In the genomic region with DNA sequence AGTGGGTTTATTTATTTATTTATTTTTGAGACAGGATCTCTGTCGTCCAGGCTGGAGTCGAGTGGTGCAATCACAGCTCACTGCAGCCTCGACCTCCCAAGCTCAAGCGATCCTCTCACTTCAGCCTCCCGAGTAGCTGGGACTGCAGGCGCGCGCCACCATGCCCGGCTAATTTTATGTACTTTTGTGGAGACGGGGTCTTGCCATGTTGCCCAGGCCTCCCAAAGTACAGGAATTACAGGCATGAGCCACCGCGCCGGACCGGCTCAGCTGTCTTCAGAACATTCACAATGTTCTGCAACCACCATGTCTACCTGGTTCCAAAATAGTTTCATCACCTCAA, we compare ENCODE assay signal across 8 cellular contexts. TPM values are rescaled to one million over a fixed set of nuclear protein-coding genes. Genes with fewer than 3 reads are reported as not detected.
DNase-seq lines count a peak whose midpoint lies in the region; ATAC-seq and TF ChIP-seq lines count a peak whose summit lies in the region.

No MANE protein-coding gene starts in this region.

- H3K36me3 ChIP-seq in left lung: peaks cover 0 to 19% of the 10 kb centered on the region in 2 donors
- H3K36me3 ChIP-seq in testis (ENCODE audit: low read depth, missing control alignments): no peaks in the 10 kb centered on the region

- no peaks in the 10 kb centered on the region for H3K27me3 Mint-ChIP-seq in activated CD4-positive, alpha-beta T cell treated with anti-CD3 and anti-CD28 coated beads, Interleukin-2, amount 10 ng/mL, durations not matched to agents 7 days and 5 days

- no peaks in the 10 kb centered on the region for H3K27me3 ChIP-seq in left lung
- no peaks in the 10 kb centered on the region for H3K27me3 ChIP-seq in testis

- WGBS in testis, 2 donors: 46 to 58% methylated on average over 14 of the region's 14 CpGs

- no peaks in the 10 kb centered on the region for H3K9me3 ChIP-seq in left lung
- H3K9me3 ChIP-seq in testis: no peaks in the 10 kb centered on the region

- peaks cover 25% of the 10 kb centered on the region for H3K4me1 Mint-ChIP-seq in activated CD4-positive, alpha-beta T cell treated with anti-CD3 and anti-CD28 coated beads, Interleukin-2, amount 10 ng/mL, durations not matched to agents 7 days and 5 days

- intact Hi-C loops in left lung (cut with DNase I): no loop called here
- intact Hi-C loops in testis (cut with DNase I; ENCODE audit: low total_unique reads): no loop called here

- H3K4me3 ChIP-seq in left lung: peak overlapping the region; percentile 93 to 96
- peak overlapping the region; percentile 95 to 97 for H3K4me3 ChIP-seq in testis

- H3K4me3 Mint-ChIP-seq in activated CD4-positive, alpha-beta T cell treated with anti-CD3 and anti-CD28 coated beads, Interleukin-2, amount 10 ng/mL, durations not matched to agents 7 days and 5 days: peak overlapping the region; percentile 99

- CTCF ChIA-PET in activated CD4-positive, alpha-beta T cell treated with anti-CD3 and anti-CD28 coated beads, Interleukin-2, amount 10 ng/mL, durations not matched to agents 7 days and 5 days (lab: Charles Lee): interaction anchor here (5.9 kb wide), 1 partner anchor 11 kb away, joined by 35 read pairs; no protein-coding TSS in a partner anchor

- POLR2A ChIA-PET in activated CD4-positive, alpha-beta T cell treated with anti-CD3 and anti-CD28 coated beads, Interleukin-2, amount 10 ng/mL, durations not matched to agents 7 days and 5 days (lab: Charles Lee): no interaction called here

- no peak for TF ChIP-seq POLR2A in testis (IDR thresholded peaks at IDR 0.05)

- peaks cover 15% of the 10 kb centered on the region for H3K36me3 Mint-ChIP-seq in activated CD4-positive, alpha-beta T cell treated with anti-CD3 and anti-CD28 coated beads, Interleukin-2, amount 10 ng/mL, durations not matched to agents 7 days and 5 days (ENCODE audit: low read depth)
- peaks cover 11 to 14% of the 10 kb centered on the region in 2 donors for H3K36me3 Mint-ChIP-seq in activated naive CD4-positive, alpha-beta T cell treated with anti-CD3 and anti-CD28 coated beads, Interleukin-2, amount 50 U/mL, for 72 hours

- H3K27ac ChIP-seq in left lung (peak overlapping the region in 1 of 2 donors; percentile 82), testis (peak overlapping the region in 1 of 2 donors; percentile 85)

- H3K4me1 ChIP-seq in left lung (peaks cover 6 to 58% of the 10 kb centered on the region in 2 donors), testis (peaks cover 9% of the 10 kb centered on the region)

- no peaks in the 10 kb centered on the region for H3K9me3 Mint-ChIP-seq in activated CD4-positive, alpha-beta T cell treated with anti-CD3 and anti-CD28 coated beads, Interleukin-2, amount 10 ng/mL, durations not matched to agents 7 days and 5 days
- no peaks in the 10 kb centered on the region for H3K9me3 Mint-ChIP-seq in activated naive CD4-positive, alpha-beta T cell treated with anti-CD3 and anti-CD28 coated beads, Interleukin-2, amount 50 U/mL, for 72 hours

- TF ChIP-seq CTCF in left lung (IDR thresholded peaks at IDR 0.05) (no peak), testis (IDR thresholded peaks at IDR 0.05) (no peak)

- no peak for DNase-seq in activated CD4-positive, alpha-beta T cell treated with anti-CD3 and anti-CD28 coated beads, Interleukin-2, amount 10 ng/mL, durations not matched to agents 7 days and 5 days
- no peak for DNase-seq in activated CD4-positive, alpha-beta T cell treated with anti-CD3 and anti-CD28 coated beads for 4 hours
- DNase-seq in activated naive CD4-positive, alpha-beta T cell treated with anti-CD3 and anti-CD28 coated beads, Interleukin-2, amount 50 U/mL, for 72 hours (ENCODE audit: low spot score in 2 of 2): no peak
- no peak for DNase-seq in left lung
- peak; percentile 19 for DNase-seq in testis
- DNase-seq in amniotic stem cell (lab: John Stamatoyannopoulos, UW): no peak

- no peak overlapping the region for H3K27ac Mint-ChIP-seq in activated CD4-positive, alpha-beta T cell treated with anti-CD3 and anti-CD28 coated beads, Interleukin-2, amount 10 ng/mL, durations not matched to agents 7 days and 5 days
- H3K27ac Mint-ChIP-seq in activated naive CD4-positive, alpha-beta T cell treated with anti-CD3 and anti-CD28 coated beads, Interleukin-2, amount 50 U/mL, for 72 hours: peak overlapping the region; percentile 44 to 95

- no peak for ATAC-seq in activated naive CD4-positive, alpha-beta T cell treated with anti-CD3 and anti-CD28 coated beads, Interleukin-2, amount 50 U/mL, for 72 hours
- ATAC-seq in left lung: no peak
- no peak for ATAC-seq in GM18867 (IDR thresholded peaks at IDR 0.05; ENCODE audit: unreplicated experiment)
- ATAC-seq in HG03460 (IDR thresholded peaks at IDR 0.05; ENCODE audit: unreplicated experiment): no peak

RNA-seq across cellular contexts. Expression of a gene that starts 0.4 kb away (rescaled TPM):
- 100 to 1,000 TPM; 110 to 128 TPM for total RNA-seq in activated CD4-positive, alpha-beta T cell treated with anti-CD3 and anti-CD28 coated beads, Interleukin-2, amount 10 ng/mL, durations not matched to agents 7 days and 5 days
- total RNA-seq in activated naive CD4-positive, alpha-beta T cell treated with anti-CD3 and anti-CD28 coated beads, Interleukin-2, amount 50 U/mL, for 72 hours: 100 to 1,000 TPM in 1 of 2 donors, 10 to 100 TPM in 1; 95.4 to 103 TPM
- total RNA-seq in left lung (10 to 100 TPM; 65.2 to 74.3 TPM), testis (10 to 100 TPM; 44.7 to 48.0 TPM)
- polyA plus RNA-seq in testis (ENCODE audit: insufficient read depth, low read depth, low replicate concordance): 86.5 TPM

RNA-seq across cellular contexts. Expression of a gene that starts 2.7 kb away (rescaled TPM):
- 100 to 1,000 TPM; 172 to 189 TPM for total RNA-seq in activated CD4-positive, alpha-beta T cell treated with anti-CD3 and anti-CD28 coated beads, Interleukin-2, amount 10 ng/mL, durations not matched to agents 7 days and 5 days
- 100 to 1,000 TPM; 125 to 195 TPM for total RNA-seq in activated naive CD4-positive, alpha-beta T cell treated with anti-CD3 and anti-CD28 coated beads, Interleukin-2, amount 50 U/mL, for 72 hours
- total RNA-seq in left lung: 100 to 1,000 TPM in 1 of 2 donors, 10 to 100 TPM in 1; 97.5 to 150 TPM
- total RNA-seq in testis: 100 to 1,000 TPM; 259 to 345 TPM
- polyA plus RNA-seq in testis (ENCODE audit: insufficient read depth, low read depth, low replicate concordance): 702 TPM

RNA-seq across cellular contexts. Expression of a gene that starts 26.1 kb away (rescaled TPM):
- total RNA-seq in activated CD4-positive, alpha-beta T cell treated with anti-CD3 and anti-CD28 coated beads, Interleukin-2, amount 10 ng/mL, durations not matched to agents 7 days and 5 days: 10 to 100 TPM; 11.7 to 11.8 TPM
- 10 to 100 TPM; 16.7 to 38.7 TPM for total RNA-seq in activated naive CD4-positive, alpha-beta T cell treated with anti-CD3 and anti-CD28 coated beads, Interleukin-2, amount 50 U/mL, for 72 hours
- total RNA-seq in left lung: 10 to 100 TPM; 14.6 to 17.6 TPM
- total RNA-seq in testis: 10 to 100 TPM; 36.7 to 43.7 TPM
- polyA plus RNA-seq in testis (ENCODE audit: insufficient read depth, low read depth, low replicate concordance): 16.9 TPM

RNA-seq across cellular contexts. Expression of a gene that starts 56.7 kb away (rescaled TPM):
- total RNA-seq in activated CD4-positive, alpha-beta T cell treated with anti-CD3 and anti-CD28 coated beads, Interleukin-2, amount 10 ng/mL, durations not matched to agents 7 days and 5 days: under 1 TPM; 0.20 to 0.56 TPM
- under 1 TPM; 0.06 to 0.07 TPM for total RNA-seq in activated naive CD4-positive, alpha-beta T cell treated with anti-CD3 and anti-CD28 coated beads, Interleukin-2, amount 50 U/mL, for 72 hours
- total RNA-seq in left lung (10 to 100 TPM; 19.4 to 59.7 TPM), testis (1 to 10 TPM in 1 of 2 donors, under 1 TPM in 1; 0.94 to 1.7 TPM)
- 4.9 TPM for polyA plus RNA-seq in testis (ENCODE audit: insufficient read depth, low read depth, low replicate concordance)
